34 cellular contexts compared by ENCODE assay signal in genomic region chr3:9234191-9234590, GRCh38.
"Had no signal": no experiment of that assay in that cellular context is flagged by ENCODE, and none has a peak within 500 bp of the region (broad histone marks: within the 10 kb centered on the region; RNA-seq: fewer than 3 reads in every experiment).

No MANE protein-coding gene starts in this region.

- H3K4me1 ChIP-seq: body of pancreas had no signal

- H3K4me3 ChIP-seq: adrenal gland, body of pancreas, cardiac muscle cell had no signal

- H3K4me1 Mint-ChIP-seq: activated B cell treated with CpG ODN at 0.5 μM for 24 hours; activated CD4-positive, alpha-beta T cell treated with anti-CD3 and anti-CD28 coated beads, Interleukin-2, amount 10 ng/mL, durations not matched to agents 24 days and 14 days; activated naive CD8-positive, alpha-beta T cell treated with anti-CD3 and anti-CD28 coated beads for 36 hours; activated T-helper 17 cell treated with anti-CD3 and anti-CD28 coated beads, Interleukin-2, amount 50 U/mL, for 72 hours; central memory CD8-positive, alpha-beta T cell; T-cell had no signal

- H3K36me3 Mint-ChIP-seq: activated CD4-positive, alpha-beta memory T cell treated with anti-CD3 and anti-CD28 coated beads for 36 hours; activated naive CD4-positive, alpha-beta T cell treated with anti-CD3 and anti-CD28 coated beads, Interleukin-2, amount 50 U/mL, for 72 hours; activated naive CD8-positive, alpha-beta T cell treated with anti-CD3 and anti-CD28 coated beads for 36 hours had no signal

- H3K9me3 Mint-ChIP-seq: activated B cell treated with CpG ODN at 0.5 μM for 24 hours; activated CD4-positive, alpha-beta memory T cell treated with anti-CD3 and anti-CD28 coated beads for 36 hours; activated CD4-positive, alpha-beta T cell treated with anti-CD3 and anti-CD28 coated beads, Interleukin-2, amount 10 ng/mL, durations not matched to agents 24 days and 14 days; activated CD8-positive, alpha-beta T cell treated with anti-CD3 and anti-CD28 coated beads for 36 hours; activated naive CD4-positive, alpha-beta T cell treated with anti-CD3 and anti-CD28 coated beads for 36 hours; activated naive CD4-positive, alpha-beta T cell treated with anti-CD3 and anti-CD28 coated beads, Interleukin-2, amount 50 U/mL, for 72 hours; activated naive CD8-positive, alpha-beta T cell treated with anti-CD3 and anti-CD28 coated beads for 36 hours; activated T-cell treated with anti-CD3 and anti-CD28 coated beads, Interleukin-2, amount 50 U/mL, for 4 hours; activated T-helper 1 cell treated with anti-CD3 and anti-CD28 coated beads, Interleukin-12 subunit alpha, Interleukin-12 subunit beta, Interleukin-2, Interleukin-4 antibody, amounts not matched to agents 30 ng/mL and 10 ng/mL and 1 ng/mL, durations not matched to agents 14 hours and 24 hours and 36 hours; activated T-helper 17 cell treated with anti-CD3 and anti-CD28 coated beads, Interleukin-2, amount 50 U/mL, for 72 hours; central memory CD8-positive, alpha-beta T cell; T-cell; T-helper 1 cell treated with Interleukin-12 subunit alpha and Interleukin-12 subunit beta and Interleukin-4 antibody, amounts not matched to agents 30 μg/mL and 1 μg/mL, for 36 hours; T-helper 2 cell treated with Interferon-gamma antibody and Interleukin-4, amounts not matched to agents 5 μg/mL and 100 μg/mL, for 36 hours had no signal

- H3K27me3 Mint-ChIP-seq: activated CD4-positive, alpha-beta memory T cell treated with anti-CD3 and anti-CD28 coated beads for 36 hours; activated CD8-positive, alpha-beta T cell treated with anti-CD3 and anti-CD28 coated beads for 36 hours; activated naive CD8-positive, alpha-beta T cell treated with anti-CD3 and anti-CD28 coated beads for 36 hours had no signal

- H3K4me3 Mint-ChIP-seq: activated B cell treated with CpG ODN at 0.5 μM for 24 hours; activated CD4-positive, alpha-beta memory T cell treated with anti-CD3 and anti-CD28 coated beads for 36 hours; activated CD4-positive, alpha-beta T cell treated with anti-CD3 and anti-CD28 coated beads, Interleukin-2, amount 10 ng/mL, durations not matched to agents 24 days and 14 days; activated CD8-positive, alpha-beta T cell treated with anti-CD3 and anti-CD28 coated beads for 36 hours; activated naive CD4-positive, alpha-beta T cell treated with anti-CD3 and anti-CD28 coated beads for 36 hours; activated naive CD8-positive, alpha-beta T cell treated with anti-CD3 and anti-CD28 coated beads for 36 hours; activated T-cell treated with anti-CD3 and anti-CD28 coated beads, Interleukin-2, amount 50 U/mL, for 4 hours; activated T-cell treated with anti-CD3 and anti-CD28 coated beads, Interleukin-2, amount 50 U/mL, for 72 hours; activated T-helper 1 cell treated with anti-CD3 and anti-CD28 coated beads, Interleukin-12 subunit alpha, Interleukin-12 subunit beta, Interleukin-2, Interleukin-4 antibody, amounts not matched to agents 30 ng/mL and 10 ng/mL and 1 ng/mL, durations not matched to agents 14 hours and 24 hours and 36 hours; activated T-helper 17 cell treated with anti-CD3 and anti-CD28 coated beads, Interleukin-2, amount 50 U/mL, for 72 hours; central memory CD8-positive, alpha-beta T cell; T-cell; T-helper 1 cell treated with Interleukin-12 subunit alpha and Interleukin-12 subunit beta and Interleukin-4 antibody, amounts not matched to agents 30 μg/mL and 1 μg/mL, for 36 hours; T-helper 2 cell treated with Interferon-gamma antibody and Interleukin-4, amounts not matched to agents 5 μg/mL and 100 μg/mL, for 36 hours had no signal

- DNase-seq: activated B cell treated with CpG ODN at 0.5 μM for 24 hours; activated CD4-positive, alpha-beta memory T cell treated with anti-CD3 and anti-CD28 coated beads for 36 hours; activated CD4-positive, alpha-beta T cell treated with anti-CD3 and anti-CD28 coated beads for 4 hours; activated CD4-positive, alpha-beta T cell treated with anti-CD3 and anti-CD28 coated beads, Interleukin-2, amount 10 ng/mL, durations not matched to agents 24 days and 14 days; activated CD4-positive, alpha-beta T cell treated with anti-CD3 and anti-CD28 coated beads, Interleukin-2, amount 50 U/mL, for 1 hour; activated CD4-positive, alpha-beta T cell treated with anti-CD3 and anti-CD28 coated beads, Interleukin-2, amount 50 U/mL, for 4 hours; activated CD4-positive, CD25-positive, alpha-beta regulatory T cell treated with anti-CD3 and anti-CD28 coated beads, Interleukin-2, amount 50 U/mL, for 72 hours; activated CD8-positive, alpha-beta memory T cell treated with anti-CD3 and anti-CD28 coated beads, Interleukin-2, amount 50 U/mL, for 4 hours; activated CD8-positive, alpha-beta T cell treated with anti-CD3 and anti-CD28 coated beads for 36 hours; activated effector memory CD4-positive, alpha-beta T cell treated with anti-CD3 and anti-CD28 coated beads, Interleukin-2, amount 50 U/mL, for 16 hours; activated gamma-delta T cell treated with Interleukin-2 at 50 U/mL for 16 hours; activated naive CD4-positive, alpha-beta T cell; activated naive CD4-positive, alpha-beta T cell treated with anti-CD3 and anti-CD28 coated beads for 36 hours; activated naive CD4-positive, alpha-beta T cell treated with anti-CD3 and anti-CD28 coated beads, Interleukin-2, amount 50 U/mL, for 16 hours; activated naive CD8-positive, alpha-beta T cell treated with anti-CD3 and anti-CD28 coated beads for 36 hours; activated T-cell treated with anti-CD3 and anti-CD28 coated beads for 4 hours; activated T-cell treated with anti-CD3 and anti-CD28 coated beads, Interleukin-2, amount 50 U/mL, for 1 hour; activated T-cell treated with anti-CD3 and anti-CD28 coated beads, Interleukin-2, amount 50 U/mL, for 4 hours; activated T-cell treated with anti-CD3 and anti-CD28 coated beads, Interleukin-2, amount 50 U/mL, for 72 hours; adrenal gland; amniotic stem cell; aorta; body of pancreas; T-cell; T-helper 2 cell; T-helper 9 cell had no signal

- H3K9me3 ChIP-seq: adrenal gland, body of pancreas had no signal

- H3K27me3 ChIP-seq: adrenal gland, body of pancreas, cardiac muscle cell had no signal

- H3K36me3 ChIP-seq: adrenal gland, cardiac muscle cell had no signal

- H3K27ac Mint-ChIP-seq: activated B cell treated with CpG ODN at 0.5 μM for 24 hours; activated CD4-positive, alpha-beta memory T cell treated with anti-CD3 and anti-CD28 coated beads for 36 hours; activated CD4-positive, alpha-beta T cell treated with anti-CD3 and anti-CD28 coated beads, Interleukin-2, amount 10 ng/mL, durations not matched to agents 24 days and 14 days; activated CD8-positive, alpha-beta T cell treated with anti-CD3 and anti-CD28 coated beads for 36 hours; activated naive CD4-positive, alpha-beta T cell treated with anti-CD3 and anti-CD28 coated beads for 36 hours; activated naive CD4-positive, alpha-beta T cell treated with anti-CD3 and anti-CD28 coated beads, Interleukin-2, amount 50 U/mL, for 72 hours; activated naive CD8-positive, alpha-beta T cell treated with anti-CD3 and anti-CD28 coated beads for 36 hours; activated T-cell treated with anti-CD3 and anti-CD28 coated beads, Interleukin-2, amount 50 U/mL, for 72 hours; activated T-helper 1 cell treated with anti-CD3 and anti-CD28 coated beads, Interleukin-12 subunit alpha, Interleukin-12 subunit beta, Interleukin-2, Interleukin-4 antibody, amounts not matched to agents 30 ng/mL and 10 ng/mL and 1 ng/mL, durations not matched to agents 14 hours and 24 hours and 36 hours; T-cell; T-helper 1 cell treated with Interleukin-12 subunit alpha and Interleukin-12 subunit beta and Interleukin-4 antibody, amounts not matched to agents 30 μg/mL and 1 μg/mL, for 36 hours; T-helper 2 cell treated with Interferon-gamma antibody and Interleukin-4, amounts not matched to agents 5 μg/mL and 100 μg/mL, for 36 hours had no signal

- H3K27ac ChIP-seq: adrenal gland, body of pancreas, cardiac muscle cell, VCaP had no signal
